In genomic region chr5:35618791-35619190, GRCh38 we compare ENCODE assay signal across 9 cellular contexts. TPM values are rescaled to one million over a fixed set of nuclear protein-coding genes. Genes with fewer than 3 reads are reported as not detected.
DNase-seq lines count a peak whose midpoint lies in the region; ATAC-seq lines count a peak whose summit lies in the region.
"Had no signal": no experiment of that assay in that cellular context is flagged by ENCODE, and none has a peak within 500 bp of the region (broad histone marks: within the 10 kb centered on the region; RNA-seq: fewer than 3 reads in every experiment).

No MANE protein-coding gene starts in this region.

- peaks cover 7% of the 10 kb centered on the region for H3K4me1 ChIP-seq in skeletal muscle satellite cell (ENCODE audit: control insufficient read depth, insufficient read depth, low read length)

- peaks cover 20% of the 10 kb centered on the region for H3K9me3 Mint-ChIP-seq in activated CD4-positive, alpha-beta T cell treated with anti-CD3 and anti-CD28 coated beads, Interleukin-2, amount 10 ng/mL, durations not matched to agents 7 days and 5 days
- peaks cover 23% of the 10 kb centered on the region for H3K9me3 Mint-ChIP-seq in T-helper 2 cell treated with Interferon-gamma antibody and Interleukin-4, amounts not matched to agents 5 μg/mL and 100 μg/mL, for 36 hours

- H3K36me3 ChIP-seq in skeletal muscle satellite cell (ENCODE audit: insufficient read depth, low read length), result no peaks in the 10 kb centered on the region

- H3K9me3 ChIP-seq in skeletal muscle satellite cell (replicated peaks; ENCODE audit: low read length), result no peaks in the 10 kb centered on the region

- H3K4me2 ChIP-seq in skeletal muscle satellite cell (ENCODE audit: low read length), result peak overlapping the region; percentile 88

- H3K36me3 Mint-ChIP-seq in activated CD4-positive, alpha-beta T cell treated with anti-CD3 and anti-CD28 coated beads, Interleukin-2, amount 10 ng/mL, durations not matched to agents 7 days and 5 days (ENCODE audit: low read depth), result peaks cover 17% of the 10 kb centered on the region
- peaks cover 6% of the 10 kb centered on the region for H3K36me3 Mint-ChIP-seq in T-helper 2 cell treated with Interferon-gamma antibody and Interleukin-4, amounts not matched to agents 5 μg/mL and 100 μg/mL, for 36 hours (ENCODE audit: low read depth)

- H3K4me3 Mint-ChIP-seq in activated CD4-positive, alpha-beta T cell treated with anti-CD3 and anti-CD28 coated beads, Interleukin-2, amount 10 ng/mL, durations not matched to agents 7 days and 5 days, result peak overlapping the region; percentile 92
- H3K4me3 Mint-ChIP-seq in T-helper 2 cell treated with Interferon-gamma antibody and Interleukin-4, amounts not matched to agents 5 μg/mL and 100 μg/mL, for 36 hours, result peak overlapping the region; percentile 94

- H3K27me3 ChIP-seq in skeletal muscle satellite cell (ENCODE audit: control insufficient read depth, insufficient read depth, low read length), result no peaks in the 10 kb centered on the region

- peak overlapping the region; percentile 76 for H3K9ac ChIP-seq in skeletal muscle satellite cell (ENCODE audit: low read depth, low read length)

- peaks cover 46% of the 10 kb centered on the region for H3K4me1 Mint-ChIP-seq in activated CD4-positive, alpha-beta T cell treated with anti-CD3 and anti-CD28 coated beads, Interleukin-2, amount 10 ng/mL, durations not matched to agents 7 days and 5 days
- peaks cover 30% of the 10 kb centered on the region for H3K4me1 Mint-ChIP-seq in T-helper 2 cell treated with Interferon-gamma antibody and Interleukin-4, amounts not matched to agents 5 μg/mL and 100 μg/mL, for 36 hours (ENCODE audit: low read depth)

- POLR2A ChIA-PET in activated CD4-positive, alpha-beta T cell treated with anti-CD3 and anti-CD28 coated beads, Interleukin-2, amount 10 ng/mL, durations not matched to agents 7 days and 5 days (lab: Charles Lee), result no interaction called here

- no peak for ATAC-seq in HG03442 (IDR thresholded peaks at IDR 0.05; ENCODE audit: unreplicated experiment)

- no peak overlapping the region for H3K4me3 ChIP-seq in skeletal muscle satellite cell (ENCODE audit: low read length)

- no peaks in the 10 kb centered on the region for H3K27me3 Mint-ChIP-seq in activated CD4-positive, alpha-beta T cell treated with anti-CD3 and anti-CD28 coated beads, Interleukin-2, amount 10 ng/mL, durations not matched to agents 7 days and 5 days
- H3K27me3 Mint-ChIP-seq in T-helper 2 cell treated with Interferon-gamma antibody and Interleukin-4, amounts not matched to agents 5 μg/mL and 100 μg/mL, for 36 hours (ENCODE audit: low read depth), result no peaks in the 10 kb centered on the region

- no peak for DNase-seq in activated CD4-positive, alpha-beta T cell treated with anti-CD3 and anti-CD28 coated beads, Interleukin-2, amount 10 ng/mL, durations not matched to agents 7 days and 5 days
- DNase-seq in activated CD4-positive, alpha-beta T cell treated with anti-CD3 and anti-CD28 coated beads, Interleukin-2, amount 50 U/mL, for 4 hours, result no peak
- DNase-seq in T-helper 2 cell treated with Interferon-gamma antibody and Interleukin-4, amounts not matched to agents 5 μg/mL and 100 μg/mL, for 36 hours (ENCODE audit: low spot score), result no peak
- DNase-seq in fibroblast of gingiva (ENCODE audit: low read depth) (peak; percentile 12), DMS53 treated with DMSO at 0.1 percent for 48 hours (lab: John Stamatoyannopoulos, UW; ENCODE audit: unreplicated experiment) (no peak), islet precursor cell (no peak)
- DNase-seq: aorta had no signal

- CTCF ChIA-PET in activated CD4-positive, alpha-beta T cell treated with anti-CD3 and anti-CD28 coated beads, Interleukin-2, amount 10 ng/mL, durations not matched to agents 7 days and 5 days (lab: Charles Lee), result interaction anchor here (0.7 to 2.3 kb wide), 4 partner anchors 33 to 159 kb away, joined by 3 to 7 read pairs (median 4); no protein-coding TSS in a partner anchor

- H3K27ac Mint-ChIP-seq in activated CD4-positive, alpha-beta T cell treated with anti-CD3 and anti-CD28 coated beads, Interleukin-2, amount 10 ng/mL, durations not matched to agents 7 days and 5 days, result peak overlapping the region; percentile 96
- peak overlapping the region; percentile 34 for H3K27ac Mint-ChIP-seq in T-helper 2 cell treated with Interferon-gamma antibody and Interleukin-4, amounts not matched to agents 5 μg/mL and 100 μg/mL, for 36 hours

RNA-seq across cellular contexts. Expression of gene SPEF2, which starts 1.1 kb away (rescaled TPM):
- 1 to 10 TPM; 5.9 to 9.1 TPM for total RNA-seq in activated CD4-positive, alpha-beta T cell treated with anti-CD3 and anti-CD28 coated beads, Interleukin-2, amount 10 ng/mL, durations not matched to agents 7 days and 5 days
- 3.1 and 4.1 TPM in 2 replicates for total RNA-seq in skeletal muscle satellite cell (2012; rRNA removed)
